8 cellular contexts compared by ENCODE assay signal in the genomic region with DNA sequence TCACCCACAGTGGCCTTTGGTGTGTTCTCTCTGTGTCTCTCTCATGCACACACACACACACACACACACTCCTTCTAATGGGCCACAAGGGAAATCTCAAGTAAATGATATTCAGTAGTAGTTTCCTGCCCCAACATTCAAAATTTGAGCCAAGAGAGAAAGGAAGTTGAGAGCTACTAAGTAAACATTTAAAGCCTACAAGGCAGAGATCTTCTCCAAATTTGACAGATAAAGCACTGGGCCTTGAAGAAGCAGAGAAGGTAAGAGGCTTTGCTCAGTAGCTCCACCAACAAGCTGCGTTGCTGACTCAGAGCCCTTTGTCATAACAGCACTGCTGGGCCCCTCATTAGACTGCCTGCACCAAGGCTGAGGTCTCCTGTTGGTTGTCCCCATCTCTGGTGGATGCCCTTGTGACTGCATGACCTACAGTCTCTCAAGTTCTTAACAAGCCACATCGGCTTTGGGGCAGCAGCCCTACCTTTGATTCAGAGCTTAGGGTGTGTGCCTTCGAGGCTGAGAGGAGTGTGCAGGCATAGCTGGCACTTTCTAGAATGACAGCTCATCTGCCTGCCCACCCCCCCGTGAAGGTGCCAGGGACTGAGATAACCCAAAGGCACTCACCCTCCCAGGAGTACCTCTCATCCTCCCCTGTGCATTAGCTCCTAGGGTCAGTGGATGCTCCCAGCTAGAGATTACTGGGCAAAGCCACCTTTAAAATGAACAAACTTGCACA. TPM values are rescaled to one million over a fixed set of nuclear protein-coding genes. Genes with fewer than 3 reads are reported as not detected.
DNase-seq lines count a peak whose midpoint lies in the region; ATAC-seq and TF ChIP-seq lines count a peak whose summit lies in the region.

No MANE protein-coding gene starts in this region.

- POLR2A ChIA-PET in GM10248 (lab: Yijun Ruan, JAX): no interaction called here

- no peak for TF ChIP-seq CTCF in GM10248 (IDR thresholded peaks at IDR 0.05; ENCODE audit: control extremely low read depth, extremely low read depth, low read depth, missing control alignments)
- TF ChIP-seq CTCF in choroid plexus epithelial cell (conservative IDR thresholded peaks at IDR 0.05; ENCODE audit: low read depth, low read length): no peak

- CTCF ChIA-PET in GM10248 (lab: Yijun Ruan, JAX): interaction anchor here (0.6 to 2.0 kb wide), 10 partner anchors 11 to 232 kb away, joined by 3 to 10 read pairs (median 4); no protein-coding TSS in a partner anchor

- ATAC-seq in GM19324 (IDR thresholded peaks at IDR 0.05; ENCODE audit: low FRiP score, unreplicated experiment): peak; percentile 28
- ATAC-seq in HG03139 (IDR thresholded peaks at IDR 0.05; ENCODE audit: unreplicated experiment): peak; percentile 44

- peak; percentile 56 for DNase-seq in GM10248 (ENCODE audit: extremely low spot score)
- DNase-seq in choroid plexus epithelial cell (ENCODE audit: low read depth): peak; percentile 25
- DNase-seq in NCI-H1105 treated with DMSO at 0.1 percent for 48 hours (lab: John Stamatoyannopoulos, UW): no peak
- DNase-seq in T1000 (lab: John Stamatoyannopoulos, UW): no peak
- no peak for DNase-seq in DMS 273 (lab: John Stamatoyannopoulos, UW; ENCODE audit: unreplicated experiment)
- no peak for DNase-seq in H4 (ENCODE audit: low spot score)

- no peak overlapping the region for H3K4me3 ChIP-seq in choroid plexus epithelial cell (ENCODE audit: low read depth, low read length)

RNA-seq across cellular contexts. Expression of a gene that starts 32.3 kb away (rescaled TPM):
- total RNA-seq in H4 (2014; rRNA removed; shearing (Covaris generic)): 0.06 and 0.52 TPM in 2 replicates

Comparison
In these comparisons a context has a peak if more than half of its experiments do, and no peak if none do; other contexts are left out.
1. DNase-seq: peak in GM10248 (single experiment) and choroid plexus epithelial cell (single experiment); none in NCI-H1105 treated with DMSO at 0.1 percent for 48 hours (single experiment), T1000 (single experiment), DMS 273 (single experiment) and H4 (single experiment).